ENCODE assay signal across 26 cellular contexts in the genomic region with DNA sequence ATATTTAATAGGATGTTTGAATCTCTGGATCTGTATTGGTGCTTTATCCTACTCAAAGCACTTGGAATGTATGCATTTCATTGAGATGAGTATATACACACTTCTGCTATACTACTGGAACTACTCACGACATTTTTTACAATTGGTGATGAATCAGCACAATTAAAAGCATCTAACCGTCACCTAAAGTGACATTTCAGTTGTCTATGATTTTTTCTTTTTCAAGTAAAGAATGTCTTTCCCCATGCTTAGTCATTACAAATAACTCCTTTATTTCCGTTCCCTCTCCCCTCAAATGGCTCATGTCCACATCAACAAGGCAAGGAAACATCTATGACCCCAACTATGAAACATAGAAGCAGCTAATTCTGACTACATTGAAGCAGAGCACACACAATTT.
DNase-seq lines count a peak whose midpoint lies in the region; ATAC-seq and TF ChIP-seq lines count a peak whose summit lies in the region.
"Had no signal": no experiment of that assay in that cellular context is flagged by ENCODE, and none has a peak within 500 bp of the region (broad histone marks: within the 10 kb centered on the region; RNA-seq: fewer than 3 reads in every experiment).

No MANE protein-coding gene starts in this region.

- no peaks in the 10 kb centered on the region for H3K36me3 ChIP-seq in osteoblast (ENCODE audit: insufficient read depth, low read length)

- H2AFZ ChIP-seq in osteoblast (ENCODE audit: low read length) = no peak overlapping the region
- H2AFZ ChIP-seq: hepatocyte had no signal

- H3K4me3 Mint-ChIP-seq in activated T-cell treated with anti-CD3 and anti-CD28 coated beads, Interleukin-2, amount 50 U/mL, for 72 hours = no peak overlapping the region
- H3K4me3 Mint-ChIP-seq: CD4-positive, CD25-positive, alpha-beta regulatory T cell; immature natural killer cell; naive B cell; stimulated activated memory B cell treated with anti-CD40 and anti-IgM and Interleukin-4, amounts not matched to agents 10 μg/mL and 1 μg/mL and 100 μg/mL, for 72 hours; WTC11 had no signal

- H3K27me3 Mint-ChIP-seq in activated T-cell treated with anti-CD3 and anti-CD28 coated beads, Interleukin-2, amount 50 U/mL, for 72 hours (ENCODE audit: low read depth) = no peaks in the 10 kb centered on the region
- H3K27me3 Mint-ChIP-seq: stimulated activated memory B cell treated with anti-CD40 and anti-IgM and Interleukin-4, amounts not matched to agents 10 μg/mL and 1 μg/mL and 100 μg/mL, for 72 hours had no signal

- H3K27me3 ChIP-seq in osteoblast (ENCODE audit: insufficient read depth, low read length) = no peaks in the 10 kb centered on the region
- H3K27me3 ChIP-seq: ascending aorta, hepatocyte, spleen had no signal

- peaks cover 19% of the 10 kb centered on the region for H3K4me1 Mint-ChIP-seq in activated T-cell treated with anti-CD3 and anti-CD28 coated beads, Interleukin-2, amount 50 U/mL, for 72 hours (ENCODE audit: low read depth)
- H3K4me1 Mint-ChIP-seq: stimulated activated memory B cell treated with anti-CD40 and anti-IgM and Interleukin-4, amounts not matched to agents 10 μg/mL and 1 μg/mL and 100 μg/mL, for 72 hours; WTC11 had no signal

- no peak overlapping the region for H3K4me2 ChIP-seq in osteoblast (ENCODE audit: insufficient read depth, low read length)
- H3K4me2 ChIP-seq: hepatocyte had no signal

- TF ChIP-seq CTCF in astrocyte of the spinal cord (IDR thresholded peaks at IDR 0.05; ENCODE audit: low read depth, low read length) (no peak), osteoblast (IDR thresholded peaks at IDR 0.05; ENCODE audit: extremely low read depth, low read depth, low read length) (no peak)

- H4K20me1 ChIP-seq in osteoblast (ENCODE audit: insufficient read depth, low read length) = no peaks in the 10 kb centered on the region

- no peak overlapping the region for H3K27ac Mint-ChIP-seq in activated T-cell treated with anti-CD3 and anti-CD28 coated beads, Interleukin-2, amount 50 U/mL, for 72 hours
- H3K27ac Mint-ChIP-seq: activated naive CD4-positive, alpha-beta T cell treated with anti-CD3 and anti-CD28 coated beads, Interleukin-2, amount 50 U/mL, for 72 hours; CD4-positive, CD25-positive, alpha-beta regulatory T cell; immature natural killer cell; naive B cell; stimulated activated memory B cell treated with anti-CD40 and anti-IgM and Interleukin-4, amounts not matched to agents 10 μg/mL and 1 μg/mL and 100 μg/mL, for 72 hours; WTC11 had no signal

- peaks cover 3% of the 10 kb centered on the region in 2 donors for H3K36me3 Mint-ChIP-seq in activated T-cell treated with anti-CD3 and anti-CD28 coated beads, Interleukin-2, amount 50 U/mL, for 72 hours (ENCODE audit: insufficient read depth in 2 of 2)

- peaks cover 0 to 2% of the 10 kb centered on the region in 2 donors for H3K9me3 Mint-ChIP-seq in activated T-cell treated with anti-CD3 and anti-CD28 coated beads, Interleukin-2, amount 50 U/mL, for 72 hours
- H3K9me3 Mint-ChIP-seq: immature natural killer cell had no signal

- H3K79me2 ChIP-seq in osteoblast (ENCODE audit: insufficient read depth, low read length) = no peaks in the 10 kb centered on the region
- H3K79me2 ChIP-seq: hepatocyte had no signal

- H3K4me3 ChIP-seq in astrocyte of the spinal cord (ENCODE audit: low read depth, low read length) (no peak overlapping the region), osteoblast (ENCODE audit: insufficient read depth, low read length) (no peak overlapping the region)
- H3K4me3 ChIP-seq: ascending aorta, hepatocyte, spleen had no signal

- no peak for ATAC-seq in HG03354 (IDR thresholded peaks at IDR 0.05; ENCODE audit: poor library complexity, severe bottlenecking, unreplicated experiment)
- no peak for ATAC-seq in activated T-cell treated with anti-CD3 and anti-CD28 coated beads, Interleukin-2, amount 50 U/mL, for 72 hours (replicated peaks in 1 of 2)
- ATAC-seq: activated naive CD4-positive, alpha-beta T cell treated with anti-CD3 and anti-CD28 coated beads, Interleukin-2, amount 50 U/mL, for 72 hours; left lobe of liver; stimulated activated memory B cell treated with anti-CD40 and anti-IgM and Interleukin-4, amounts not matched to agents 10 μg/mL and 1 μg/mL and 100 μg/mL, for 72 hours; WTC11 had no signal

- DNase-seq in Caki2 (ENCODE audit: low read depth) (peak; percentile 44), HT1080 (ENCODE audit: low read depth) (peak; percentile 84), astrocyte of the spinal cord (ENCODE audit: low read depth, low spot score) (peak; percentile 38), osteoblast (ENCODE audit: insufficient read length, low spot score, missing footprints) (peak; percentile 73), HT-29 (ENCODE audit: low spot score) (no peak)
- DNase-seq in activated T-cell treated with anti-CD3 and anti-CD28 coated beads, Interleukin-2, amount 50 U/mL, for 72 hours = no peak
- DNase-seq: CD4-positive, CD25-positive, alpha-beta regulatory T cell; DMS 273 treated with DMSO at 0.1 percent for 48 hours; foreskin fibroblast; immature natural killer cell; naive B cell; NCI-H1092 treated with DMSO at 0.1 percent for 48 hours; NCI-H2081; NCI-H345; NCI-H774; spleen; stimulated activated CD4-positive, alpha-beta T cell treated with anti-CD3 and anti-CD28 coated beads, Interleukin-4, amount 100 ng/mL, for 1 hour; T1000 had no signal

- H3K4me1 ChIP-seq in osteoblast (ENCODE audit: insufficient read depth, low read length) = peaks cover 25% of the 10 kb centered on the region
- H3K4me1 ChIP-seq: ascending aorta had no signal

- in situ Hi-C loops in Caki2 (cut with HindIII; ENCODE audit: low pct_unique_long_range_greater_than_20kb, low sequenced_read_pairs) (loop anchor here (10.0 kb wide), 1 partner anchor 238 kb away; no protein-coding TSS in a partner anchor), astrocyte of the spinal cord (cut with HindIII; ENCODE audit: low sequenced_read_pairs) (no loop called here)

- H3K9me3 ChIP-seq in osteoblast (ENCODE audit: low read depth, low read length) = no peaks in the 10 kb centered on the region
- H3K9me3 ChIP-seq: ascending aorta, spleen had no signal

- H3K27ac ChIP-seq in osteoblast (ENCODE audit: low read depth, low read length) = no peak overlapping the region
- H3K27ac ChIP-seq: ascending aorta, epithelial cell of prostate, hepatocyte, spleen had no signal

Comparison
In these comparisons a context has a peak if more than half of its experiments do, and no peak if none do; other contexts are left out.
1. DNase-seq: peak in Caki2 (single experiment), HT1080 (single experiment), astrocyte of the spinal cord (single experiment) and osteoblast (single experiment); none in activated T-cell treated with anti-CD3 and anti-CD28 coated beads, Interleukin-2, amount 50 U/mL, for 72 hours (0 of 2) and HT-29 (single experiment).